In the genomic region with DNA sequence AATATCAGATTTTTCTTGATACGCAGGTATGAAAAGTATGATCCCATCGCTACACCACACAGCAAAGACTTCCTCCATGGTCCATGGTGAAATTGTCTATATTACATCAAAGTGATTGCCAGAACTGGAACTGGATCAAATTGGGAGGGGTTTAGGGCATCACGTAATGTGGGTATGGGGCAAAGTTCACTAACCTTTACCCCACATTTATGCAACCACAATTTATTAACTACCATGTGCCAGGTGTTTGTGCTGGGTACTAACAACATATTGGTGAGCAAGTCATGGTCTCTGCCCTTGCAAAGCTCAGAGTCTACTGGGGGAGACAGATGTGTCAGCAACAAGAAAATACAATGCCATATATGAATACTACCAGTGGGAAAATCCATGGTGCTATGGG, we compare ENCODE assay signal across 11 cellular contexts.
"Had no signal": no experiment of that assay in that cellular context is flagged by ENCODE, and none has a peak within 500 bp of the region (broad histone marks: within the 10 kb centered on the region; RNA-seq: fewer than 3 reads in every experiment).

No MANE protein-coding gene starts in this region.

- H3K27ac ChIP-seq: GM23248 had no signal

- H2AFZ ChIP-seq: GM23248, GM23338 had no signal

- H3K4me3 ChIP-seq: GM23248, GM23338, HAP-1 had no signal

- H3K36me3 ChIP-seq: HAP-1 had no signal

- H3K4me1 ChIP-seq: HAP-1 had no signal

- H3K9ac ChIP-seq: GM23248 had no signal

- H3K9me3 ChIP-seq: HAP-1 had no signal

- FAIRE-seq: H1, H54 had no signal

- ATAC-seq: GM23338, HCT116 had no signal

- H3K4me2 ChIP-seq: GM23338 had no signal

- DNase-seq: GM23248, GOT3, H7, H9, HCEC 1CT, HFFc6 had no signal
